9 cellular contexts compared by ENCODE assay signal in the genomic region with DNA sequence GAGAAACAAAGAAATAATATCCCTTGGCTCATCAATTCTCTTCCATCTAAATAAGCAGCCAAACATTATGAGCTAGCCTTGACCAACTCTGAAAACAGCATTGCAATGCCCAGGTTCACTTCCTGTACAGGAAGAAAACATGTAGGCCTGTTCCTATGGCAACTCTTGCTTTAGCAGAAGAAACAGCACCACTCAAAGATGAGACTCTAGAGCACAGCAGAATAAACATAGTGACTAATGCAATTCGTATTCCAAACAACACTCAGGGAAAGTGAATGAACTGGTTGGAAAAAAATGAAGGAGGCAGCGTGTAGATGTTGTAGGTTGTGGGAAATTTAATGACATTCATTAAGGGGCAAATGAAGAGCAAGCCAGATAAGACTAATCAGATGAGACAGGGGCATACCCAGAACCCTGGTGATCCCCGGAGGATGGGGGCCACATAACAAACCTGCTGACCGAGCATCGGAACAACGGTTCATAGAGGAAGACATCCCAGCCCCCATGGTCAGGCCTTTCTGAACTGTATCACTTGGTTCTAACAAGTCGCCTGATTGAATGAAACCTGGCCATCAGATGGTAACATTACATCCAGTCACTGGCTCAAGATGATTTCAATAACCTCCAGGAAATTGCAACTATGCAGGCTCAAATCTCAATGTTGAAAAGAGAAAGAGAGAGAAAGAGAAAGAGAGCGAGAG. TPM values are rescaled to one million over a fixed set of nuclear protein-coding genes. Genes with fewer than 3 reads are reported as not detected.
A peak's percentile ranks its signal among the peaks of the same experiment; 100 is the strongest.
DNase-seq lines count a peak whose midpoint lies in the region; ATAC-seq and TF ChIP-seq lines count a peak whose summit lies in the region.
"Had no signal": no experiment of that assay in that cellular context is flagged by ENCODE, and none has a peak within 500 bp of the region (broad histone marks: within the 10 kb centered on the region; RNA-seq: fewer than 3 reads in every experiment).

No MANE protein-coding gene starts in this region.

- no peak overlapping the region for H3K4me3 ChIP-seq in neuronal stem cell (ENCODE audit: low read length in 2 of 2)

- CTCF ChIA-PET in Calu3 (lab: Charles Lee) = interaction anchor here (0.7 kb wide), 2 partner anchors 15 to 39 kb away, joined by 3 to 4 read pairs; no protein-coding TSS in a partner anchor

- H3K9ac ChIP-seq in neuronal stem cell (ENCODE audit: low read depth, low read length, poor library complexity) = no peak overlapping the region

- ATAC-seq in GM19324 (IDR thresholded peaks at IDR 0.05; ENCODE audit: low FRiP score, unreplicated experiment) (peak; percentile 65), HG03378 (IDR thresholded peaks at IDR 0.05; ENCODE audit: unreplicated experiment) (peak; percentile 64)

- no peak overlapping the region for H2BK120ac ChIP-seq in neuronal stem cell (ENCODE audit: low read depth, low read length)

- H3K4me3 Mint-ChIP-seq in Calu3 (ENCODE audit: low read depth, unreplicated experiment) = no peak overlapping the region

- no peak overlapping the region for H3K23ac ChIP-seq in neuronal stem cell (ENCODE audit: low read depth, low read length, poor library complexity)

- H3K9me3 ChIP-seq in neuronal stem cell (replicated peaks in 1 of 2; ENCODE audit: control insufficient read depth in 2 of 2, insufficient read depth in 1 of 2, low read depth in 1 of 2, low read length in 2 of 2) = no peaks in the 10 kb centered on the region

- DNase-seq in Calu3 (peak; percentile 47), SKM-1 (lab: John Stamatoyannopoulos, UW; ENCODE audit: unreplicated experiment) (peak; percentile 19), epithelial cell of prostate (ENCODE audit: low read depth, low spot score) (peak; percentile 78), neuronal stem cell (ENCODE audit: low spot score) (no peak), DMS 273 treated with DMSO at 0.1 percent for 48 hours (lab: John Stamatoyannopoulos, UW) (no peak), mesenteric fat pad (ENCODE audit: low spot score) (no peak)

- H3K4me1 ChIP-seq in neuronal stem cell (ENCODE audit: control insufficient read depth in 2 of 2, insufficient read depth in 1 of 2, low read depth in 1 of 2, low read length in 2 of 2) = peaks cover 13 to 15% of the 10 kb centered on the region in 2 donors

- H3K27me3 Mint-ChIP-seq in Calu3 (ENCODE audit: unreplicated experiment) = no peaks in the 10 kb centered on the region

- no peaks in the 10 kb centered on the region for H3K36me3 Mint-ChIP-seq in Calu3 (ENCODE audit: insufficient read depth, unreplicated experiment)

- no peaks in the 10 kb centered on the region for H3K27me3 ChIP-seq in neuronal stem cell (ENCODE audit: control insufficient read depth in 3 of 3, insufficient read depth in 3 of 3, low read depth in 1 of 3, low read length in 3 of 3)

- H3K79me1 ChIP-seq in neuronal stem cell (ENCODE audit: low read depth, low read length) = no peaks in the 10 kb centered on the region

- WGBS in neuronal stem cell (ENCODE audit: extremely low coverage in 2 of 2, insufficient read length in 2 of 2, insufficient replicate concordance in 1 of 2), 2 donors = no CpG with 5 or more reads among the region's 8 CpGs

- peak overlapping the region; percentile 33 for H3K27ac Mint-ChIP-seq in Calu3 (ENCODE audit: unreplicated experiment)

- H2AFZ ChIP-seq in neuronal stem cell (ENCODE audit: low read length) = peak overlapping the region; percentile 19

- no peaks in the 10 kb centered on the region for H3K9me3 Mint-ChIP-seq in Calu3 (ENCODE audit: low read depth, unreplicated experiment)

- no peaks in the 10 kb centered on the region for H3K36me3 ChIP-seq in neuronal stem cell (replicated peaks in 1 of 2; ENCODE audit: control insufficient read depth in 2 of 2, insufficient read depth in 2 of 2, low read length in 2 of 2)

- intact Hi-C loops in Calu3 (cut with micrococcal nuclease; ENCODE audit: unreplicated experiment) = no loop called here

- H3K4me1 Mint-ChIP-seq in Calu3 (ENCODE audit: low read depth, unreplicated experiment) = peaks cover 50% of the 10 kb centered on the region

- no peak overlapping the region for H3K18ac ChIP-seq in neuronal stem cell (ENCODE audit: low read length)

- no peak overlapping the region for H2AK5ac ChIP-seq in neuronal stem cell (ENCODE audit: low read depth, low read length)

- BruUV-seq in Calu3 (replicated peaks; lab: Mats Ljungman, UMichigan) = no TSS peak

- no peak overlapping the region for H2BK15ac ChIP-seq in neuronal stem cell (ENCODE audit: low read length)

- no peak overlapping the region for H3K4me2 ChIP-seq in neuronal stem cell (ENCODE audit: insufficient read depth, low read length, poor library complexity, severe bottlenecking)

- no peak overlapping the region for H2BK5ac ChIP-seq in neuronal stem cell (ENCODE audit: low read length)

- TF ChIP-seq CTCF in Calu3 (IDR thresholded peaks at IDR 0.05; ENCODE audit: unreplicated experiment) = no peak

- no peak overlapping the region for H2BK12ac ChIP-seq in neuronal stem cell (ENCODE audit: low read length)

- H3K27ac ChIP-seq in epithelial cell of prostate (peak overlapping the region; percentile 75), neuronal stem cell (replicated peaks; ENCODE audit: low read length) (no peak overlapping the region)
- H3K27ac ChIP-seq: VCaP had no signal

- no peak overlapping the region for H3K14ac ChIP-seq in neuronal stem cell (ENCODE audit: low read length)

- no peak overlapping the region for H4K91ac ChIP-seq in neuronal stem cell (ENCODE audit: low read depth, low read length, poor library complexity)

- no peak overlapping the region for H3K4ac ChIP-seq in neuronal stem cell (ENCODE audit: low read length)

- H4K8ac ChIP-seq in neuronal stem cell (ENCODE audit: low read depth, low read length) = no peak overlapping the region

RNA-seq across cellular contexts. Expression of a gene that starts 9.0 kb away (rescaled TPM):
- 23.5 and 23.6 TPM in 2 replicates for total RNA-seq in Calu3 (2022)
- polyA plus RNA-seq in neuronal stem cell (2013, experiment 1 of 2) = 1.2 TPM
- 1.00 TPM for polyA plus RNA-seq in neuronal stem cell (2013, experiment 2 of 2)
- total RNA-seq in mesenteric fat pad = 136 TPM

RNA-seq across cellular contexts. Expression of a gene that starts 14.1 kb away (rescaled TPM):
- total RNA-seq in Calu3 (2022) (0.17 and 2.3 TPM in 2 replicates), mesenteric fat pad (0.87 TPM)
- polyA plus RNA-seq in neuronal stem cell (2013, experiment 1 of 2) = 0.01 TPM
- not detected for polyA plus RNA-seq in neuronal stem cell (2013, experiment 2 of 2)

RNA-seq across cellular contexts. Expression of a gene that starts 20.4 kb away (rescaled TPM):
- total RNA-seq in Calu3 (2022) = not detected in 2 replicates
- polyA plus RNA-seq in neuronal stem cell (2013, experiment 1 of 2) = not detected
- polyA plus RNA-seq in neuronal stem cell (2013, experiment 2 of 2) = not detected
- total RNA-seq in mesenteric fat pad = not detected

Comparison
In these comparisons a context has a peak if more than half of its experiments do, and no peak if none do; other contexts are left out.
1. DNase-seq: peak in Calu3 (single experiment), SKM-1 (single experiment) and epithelial cell of prostate (single experiment); none in neuronal stem cell (single experiment), DMS 273 treated with DMSO at 0.1 percent for 48 hours (single experiment) and mesenteric fat pad (single experiment).